ENCODE assay signal across 1 cellular context in genomic region chr20:64037498-64038213, GRCh38.
TF ChIP-seq lines count a peak whose summit lies in the region.

No MANE protein-coding gene starts in this region.

TF ChIP-seq in A549, 52 proteins besides CTCF, POLR2A, EP300 and RAD21 (continued from another document):
- no peak for TF ChIP-seq USF2 (IDR thresholded peaks at IDR 0.05)
- no peak for TF ChIP-seq KDM1A (IDR thresholded peaks at IDR 0.05; ENCODE audit: low read depth)
- TF ChIP-seq SREBF2 (IDR thresholded peaks at IDR 0.05) = no peak
